ENCODE assay signal across 7 cellular contexts in genomic region chr2:47900417-47900816, GRCh38. TPM values are rescaled to one million over a fixed set of nuclear protein-coding genes. Genes with fewer than 3 reads are reported as not detected.
A peak's percentile ranks its signal among the peaks of the same experiment; 100 is the strongest.
DNase-seq lines count a peak whose midpoint lies in the region; ATAC-seq, FAIRE-seq and TF ChIP-seq lines count a peak whose summit lies in the region.
"Not testable (repeated sequence)": the region's sequence is repeated elsewhere in the genome, so short reads cannot be mapped to it uniquely, and the experiment has no call there.

No MANE protein-coding gene starts in this region.

- POLR2A ChIA-PET in HEK293 (lab: Yijun Ruan, JAX), result interaction anchor here (1.7 kb wide), 1 partner anchor 117 kb away, joined by 4 read pairs; the partner anchor contains the start of gene MSH6
- POLR2A ChIA-PET in SK-N-SH (lab: Yijun Ruan, JAX), result interaction anchor here (1.5 kb wide), 1 partner anchor 14 kb away, joined by 3 read pairs; no protein-coding TSS in a partner anchor
- POLR2A ChIA-PET in HepG2 (lab: Yijun Ruan, JAX), result not testable (repeated sequence)

- intact Hi-C loops in HepG2 (cut with micrococcal nuclease; ENCODE audit: unreplicated experiment), result loop anchor here (10.0 kb wide), 2 partner anchors 116 to 324 kb away; partner anchors contain the start of gene MSH6

- CTCF ChIA-PET in HEK293 (lab: Yijun Ruan, JAX) (interaction anchor here (1.0 kb wide), 1 partner anchor 191 kb away, joined by 3 read pairs; no protein-coding TSS in a partner anchor), SK-N-SH (lab: Yijun Ruan, JAX) (interaction anchor here (1.3 to 5.3 kb wide), 2 partner anchors 9 to 42 kb away, joined by 3 to 29 read pairs; no protein-coding TSS in a partner anchor)
- CTCF ChIA-PET in HepG2 (lab: Yijun Ruan, JAX; ENCODE audit: low intra/inter-chr PET ratio, low total read pairs), result not testable (repeated sequence)

- TF ChIP-seq CTCF in HEK293 (tag by site-specific recombination; IDR thresholded peaks at IDR 0.05); SK-N-SH (IDR thresholded peaks at IDR 0.05); endodermal cell (conservative IDR thresholded peaks at IDR 0.05); HepG2 (CRISPR knock-in tag; IDR thresholded peaks at IDR 0.05); nephron (IDR thresholded peaks at IDR 0.05; ENCODE audit: unreplicated experiment in 3 of 3): not testable (repeated sequence)

- H3K9me2 ChIP-seq in SK-N-SH, result not testable (repeated sequence)

- H3K36me3 Mint-ChIP-seq in activated naive CD4-positive, alpha-beta T cell treated with anti-CD3 and anti-CD28 coated beads, Interleukin-2, amount 50 U/mL, for 24 hours, result peaks cover 14% of the 10 kb centered on the region
- not testable (repeated sequence) for H3K36me3 Mint-ChIP-seq in endodermal cell (ENCODE audit: low read depth)
- peaks cover 12% of the 10 kb centered on the region for H3K36me3 Mint-ChIP-seq in nephron (ENCODE audit: low read depth)
- peaks cover 23% of the 10 kb centered on the region for H3K36me3 Mint-ChIP-seq in stimulated activated memory B cell treated with anti-CD40 and anti-IgM and Interleukin-4, amounts not matched to agents 10 μg/mL and 1 μg/mL and 100 μg/mL, for 72 hours

- peak overlapping the region; percentile 41 for H3K4me3 Mint-ChIP-seq in activated naive CD4-positive, alpha-beta T cell treated with anti-CD3 and anti-CD28 coated beads, Interleukin-2, amount 50 U/mL, for 24 hours
- not testable (repeated sequence) for H3K4me3 Mint-ChIP-seq in endodermal cell; nephron; stimulated activated memory B cell treated with anti-CD40 and anti-IgM and Interleukin-4, amounts not matched to agents 10 μg/mL and 1 μg/mL and 100 μg/mL, for 72 hours

- H2AFZ ChIP-seq in SK-N-SH (ENCODE audit: low read depth); HepG2 (ENCODE audit: low read length): not testable (repeated sequence)

- not testable (repeated sequence) for H3K9ac ChIP-seq in SK-N-SH; endodermal cell (ENCODE audit: extremely low read depth, low read length, poor library complexity, severe bottlenecking); HepG2 (ENCODE audit: insufficient read depth, low read depth, low read length)

- WGBS in SK-N-SH (ENCODE audit: low lambda C conversion rate), result 87% methylated on average over 23 of the region's 23 CpGs
- WGBS in endodermal cell (ENCODE audit: insufficient coverage in 1 of 2, insufficient read length in 1 of 2), 2 experiments, result 97% methylated on average over 11 to 17 of the region's 23 CpGs
- 72% methylated on average over 23 of the region's 23 CpGs for WGBS in HepG2 (ENCODE audit: low lambda C conversion rate)

- not testable (repeated sequence) for TF ChIP-seq RAD21 in SK-N-SH (IDR thresholded peaks at IDR 0.05; ENCODE audit: low read length); HepG2 (CRISPR knock-in tag; IDR thresholded peaks at IDR 0.05)

- H3K4me1 Mint-ChIP-seq in activated naive CD4-positive, alpha-beta T cell treated with anti-CD3 and anti-CD28 coated beads, Interleukin-2, amount 50 U/mL, for 24 hours, result peaks cover 74% of the 10 kb centered on the region
- H3K4me1 Mint-ChIP-seq in endodermal cell (peaks cover 34% of the 10 kb centered on the region), nephron (peaks cover 44% of the 10 kb centered on the region)
- H3K4me1 Mint-ChIP-seq in stimulated activated memory B cell treated with anti-CD40 and anti-IgM and Interleukin-4, amounts not matched to agents 10 μg/mL and 1 μg/mL and 100 μg/mL, for 72 hours, result peaks cover 70% of the 10 kb centered on the region

- not testable (repeated sequence) for H3K4me3 ChIP-seq in HEK293 (ENCODE audit: low read depth, low read length); SK-N-SH (ENCODE audit: low read depth in 2 of 2, low read length in 1 of 2); HepG2 (replicated peaks in 1 of 3; ENCODE audit: insufficient read depth in 1 of 3, low read depth in 2 of 3, low read length in 3 of 3)
- H3K4me3 ChIP-seq in endodermal cell (ENCODE audit: low read length), result peak overlapping the region; percentile 16

- not testable (repeated sequence) for BruUV-seq in HepG2 (replicated peaks; lab: Mats Ljungman, UMichigan)

- TF ChIP-seq POLR2A in HepG2 (IDR thresholded peaks at IDR 0.05; ENCODE audit: insufficient read depth in 1 of 2, low read depth in 2 of 2, low read length in 2 of 2), result not testable (repeated sequence)

- 0 out of 2 replicates have a peak overlapping the region, but pooled peaks have one; percentile 20 for H3K27ac ChIP-seq in HEK293 (ENCODE audit: extremely low read depth, low read depth, low read length)
- peak overlapping the region; percentile 41 to 44; a peak in 2 of 4 replicates for H3K27ac ChIP-seq in SK-N-SH (ENCODE audit: low read depth in 2 of 2, low read length in 1 of 2)
- H3K27ac ChIP-seq in endodermal cell (ENCODE audit: low read depth, low read length), result not testable (repeated sequence)
- H3K27ac ChIP-seq in HepG2 (ENCODE audit: extremely low read length, insufficient read depth, low read length), result peak overlapping the region; percentile 31

- TF ChIP-seq EP300 in SK-N-SH (IDR thresholded peaks at IDR 0.05; ENCODE audit: borderline replicate concordance in 1 of 2, low read depth in 1 of 2, low read length in 1 of 2); HepG2 (IDR thresholded peaks at IDR 0.05; ENCODE audit: low read depth in 2 of 2, low read length in 2 of 2); HepG2 (CRISPR knock-in tag; IDR thresholded peaks at IDR 0.05; ENCODE audit: borderline replicate concordance): not testable (repeated sequence)

- H3F3A ChIP-seq in SK-N-SH (replicated peaks; ENCODE audit: insufficient read depth), result peaks cover 14% of the 10 kb centered on the region

- H4K20me1 ChIP-seq in SK-N-SH (ENCODE audit: insufficient read depth) (peaks cover 93% of the 10 kb centered on the region), HepG2 (ENCODE audit: insufficient read depth, low read length) (peaks cover 55% of the 10 kb centered on the region)

- not testable (repeated sequence) for H3K9me3 Mint-ChIP-seq in activated naive CD4-positive, alpha-beta T cell treated with anti-CD3 and anti-CD28 coated beads, Interleukin-2, amount 50 U/mL, for 24 hours; endodermal cell; nephron; stimulated activated memory B cell treated with anti-CD40 and anti-IgM and Interleukin-4, amounts not matched to agents 10 μg/mL and 1 μg/mL and 100 μg/mL, for 72 hours

- H3K4me2 ChIP-seq in SK-N-SH, result peak overlapping the region; percentile 23; the same call in 1 of the 2 replicates
- not testable (repeated sequence) for H3K4me2 ChIP-seq in HepG2 (ENCODE audit: low read depth, low read length)

- not testable (repeated sequence) for H3K27me3 Mint-ChIP-seq in activated naive CD4-positive, alpha-beta T cell treated with anti-CD3 and anti-CD28 coated beads, Interleukin-2, amount 50 U/mL, for 24 hours; endodermal cell (ENCODE audit: insufficient read depth); nephron (ENCODE audit: low read depth); stimulated activated memory B cell treated with anti-CD40 and anti-IgM and Interleukin-4, amounts not matched to agents 10 μg/mL and 1 μg/mL and 100 μg/mL, for 72 hours

- in situ Hi-C loops in HepG2 (cut with HindIII; ENCODE audit: extremely low pct_ligation_motif_present, low pct_unique_long_range_greater_than_20kb), result not testable (repeated sequence)

- H3K27me3 ChIP-seq in SK-N-SH (ENCODE audit: insufficient read depth); endodermal cell (ENCODE audit: control insufficient read depth, insufficient read depth, low read length, poor library complexity, severe bottlenecking); HepG2 (ENCODE audit: control insufficient read depth in 1 of 2, insufficient read depth in 2 of 2, low read length in 2 of 2): not testable (repeated sequence)

- H3K36me3 ChIP-seq in HEK293 (ENCODE audit: control insufficient read depth in 2 of 2, insufficient read depth in 1 of 2, low read length in 2 of 2); endodermal cell (ENCODE audit: control insufficient read depth, insufficient read depth, low read length); HepG2 (replicated peaks in 1 of 2; ENCODE audit: control insufficient read depth in 1 of 2, insufficient read depth in 2 of 2, low read length in 2 of 2): not testable (repeated sequence)
- H3K36me3 ChIP-seq in SK-N-SH (replicated peaks in 1 of 2; ENCODE audit: control insufficient read depth in 1 of 2, insufficient read depth in 2 of 2, low read length in 1 of 2), result peaks cover 4 to 11% of the 10 kb centered on the region in 2 experiments

- FAIRE-seq in HepG2 (lab: Jason Lieb, UNC), result not testable (repeated sequence)

- not testable (repeated sequence) for H3K9me3 ChIP-seq in HEK293 (ENCODE audit: control insufficient read depth, insufficient read depth, low read depth, low read length); SK-N-SH; endodermal cell (ENCODE audit: control insufficient read depth, low read length); HepG2 (ENCODE audit: low read length)

- not testable (repeated sequence) for DNase-seq in SK-N-SH; endodermal cell; HepG2 (ENCODE audit: low spot score)

- not testable (repeated sequence) for ATAC-seq in HepG2; stimulated activated memory B cell treated with anti-CD40 and anti-IgM and Interleukin-4, amounts not matched to agents 10 μg/mL and 1 μg/mL and 100 μg/mL, for 72 hours

- not testable (repeated sequence) for H3K4me1 ChIP-seq in HEK293 (ENCODE audit: control insufficient read depth, insufficient read depth, low read length); endodermal cell (ENCODE audit: control insufficient read depth, insufficient read depth, low read length)
- H3K4me1 ChIP-seq in SK-N-SH (ENCODE audit: control insufficient read depth in 1 of 2, insufficient read depth in 2 of 2, low read depth in 1 of 2, low read length in 1 of 2) (peaks cover 11 to 16% of the 10 kb centered on the region in 2 experiments; a peak in 3 of 4 replicates), HepG2 (ENCODE audit: insufficient read depth, low read length) (peaks cover 48% of the 10 kb centered on the region)

- peak overlapping the region; percentile 88 for H3K27ac Mint-ChIP-seq in activated naive CD4-positive, alpha-beta T cell treated with anti-CD3 and anti-CD28 coated beads, Interleukin-2, amount 50 U/mL, for 24 hours
- peak overlapping the region; percentile 52 for H3K27ac Mint-ChIP-seq in endodermal cell
- peak overlapping the region in 2 of 3 experiments; percentile 47 to 52 for H3K27ac Mint-ChIP-seq in nephron
- peak overlapping the region; percentile 43 for H3K27ac Mint-ChIP-seq in stimulated activated memory B cell treated with anti-CD40 and anti-IgM and Interleukin-4, amounts not matched to agents 10 μg/mL and 1 μg/mL and 100 μg/mL, for 72 hours

- H3K79me2 ChIP-seq in SK-N-SH (ENCODE audit: insufficient read depth), result peaks cover 95% of the 10 kb centered on the region
- H3K79me2 ChIP-seq in HepG2 (ENCODE audit: insufficient read depth, low read length), result peaks cover 92% of the 10 kb centered on the region

RNA-seq across cellular contexts. Expression of gene FBXO11, which starts 5.9 kb away (rescaled TPM):
- polyA plus RNA-seq in SK-N-SH (2012; rRNA removed) (26.6 and 29.0 TPM in 2 replicates), HepG2 (2011; rRNA removed) (47.6 and 52.7 TPM in 2 replicates)
- polyA plus RNA-seq in SK-N-SH (2012; cell fraction: cytosol; rRNA removed), result 30.0 and 32.3 TPM in 2 replicates
- polyA plus RNA-seq in SK-N-SH (2012; cell fraction: nucleus; rRNA removed), result 76.0 and 102 TPM in 2 replicates
- total RNA-seq in endodermal cell (10 to 100 TPM; 71.9 to 84.5 TPM), HepG2 (2016; rRNA removed; fragmentation: Illumina TruSeq; extraction: Trizol) (27.9 and 41.0 TPM in 2 replicates)
- 62.9 TPM for polyA plus RNA-seq in endodermal cell (2013, experiment 1 of 2)
- 60.6 TPM for polyA plus RNA-seq in endodermal cell (2013, experiment 2 of 2)
- 11.5 and 14.6 TPM in 2 replicates for total RNA-seq in HepG2 (2016; cell fraction: cytosol; rRNA removed; fragmentation: Illumina TruSeq; extraction: Trizol; ENCODE audit: low read depth)
- 26.7 and 46.3 TPM in 2 replicates for total RNA-seq in HepG2 (2016; cell fraction: insoluble cytoplasmic fraction; rRNA removed; fragmentation: Illumina TruSeq; extraction: Trizol)
- total RNA-seq in HepG2 (2016; cell fraction: membrane; rRNA removed; fragmentation: Illumina TruSeq; extraction: Trizol), result 18.4 and 18.5 TPM in 2 replicates
- 42.0 and 47.7 TPM in 2 replicates for total RNA-seq in HepG2 (2016; cell fraction: nucleus; rRNA removed; fragmentation: Illumina TruSeq; extraction: Trizol)
- 17.2 and 22.5 TPM in 2 replicates for polyA plus RNA-seq in HepG2 (2011; cell fraction: cytosol; rRNA removed)
- polyA plus RNA-seq in HepG2 (2011; cell fraction: nucleus; rRNA removed), result 62.5 and 68.1 TPM in 2 replicates
- polyA plus RNA-seq in HepG2 (2012), result 36.4 and 47.4 TPM in 2 replicates
- 1.2 and 1.3 TPM in 2 replicates for polyA plus RNA-seq in HepG2 (2016; cell fraction: cytosol; fragmentation: Illumina TruSeq; extraction: Trizol; ENCODE audit: low read depth)
- 37.9 and 39.3 TPM in 2 replicates for polyA plus RNA-seq in HepG2 (2016; cell fraction: insoluble cytoplasmic fraction; fragmentation: Illumina TruSeq; extraction: Trizol; ENCODE audit: low read depth)
- polyA plus RNA-seq in HepG2 (2016; cell fraction: membrane; fragmentation: Illumina TruSeq; extraction: Trizol; ENCODE audit: low read depth), result 5.1 and 5.5 TPM in 2 replicates
- 65.5 and 73.4 TPM in 2 replicates for polyA plus RNA-seq in HepG2 (2016; cell fraction: nucleus; fragmentation: Illumina TruSeq; extraction: Trizol; ENCODE audit: insufficient read depth, low read depth)
- polyA minus RNA-seq in HepG2 (2011; rRNA and poly(A)+ RNA removed; ENCODE audit: low replicate concordance), result 33.4 and 36.4 TPM in 2 replicates
- polyA minus RNA-seq in HepG2 (2011; cell fraction: cytosol; rRNA and poly(A)+ RNA removed), result 34.6 and 36.1 TPM in 2 replicates
- polyA minus RNA-seq in HepG2 (2011; cell fraction: nucleus; rRNA and poly(A)+ RNA removed), result 84.1 and 86.4 TPM in 2 replicates
